Comparison of ENCODE assay signal across 8 cellular contexts in the genomic region with DNA sequence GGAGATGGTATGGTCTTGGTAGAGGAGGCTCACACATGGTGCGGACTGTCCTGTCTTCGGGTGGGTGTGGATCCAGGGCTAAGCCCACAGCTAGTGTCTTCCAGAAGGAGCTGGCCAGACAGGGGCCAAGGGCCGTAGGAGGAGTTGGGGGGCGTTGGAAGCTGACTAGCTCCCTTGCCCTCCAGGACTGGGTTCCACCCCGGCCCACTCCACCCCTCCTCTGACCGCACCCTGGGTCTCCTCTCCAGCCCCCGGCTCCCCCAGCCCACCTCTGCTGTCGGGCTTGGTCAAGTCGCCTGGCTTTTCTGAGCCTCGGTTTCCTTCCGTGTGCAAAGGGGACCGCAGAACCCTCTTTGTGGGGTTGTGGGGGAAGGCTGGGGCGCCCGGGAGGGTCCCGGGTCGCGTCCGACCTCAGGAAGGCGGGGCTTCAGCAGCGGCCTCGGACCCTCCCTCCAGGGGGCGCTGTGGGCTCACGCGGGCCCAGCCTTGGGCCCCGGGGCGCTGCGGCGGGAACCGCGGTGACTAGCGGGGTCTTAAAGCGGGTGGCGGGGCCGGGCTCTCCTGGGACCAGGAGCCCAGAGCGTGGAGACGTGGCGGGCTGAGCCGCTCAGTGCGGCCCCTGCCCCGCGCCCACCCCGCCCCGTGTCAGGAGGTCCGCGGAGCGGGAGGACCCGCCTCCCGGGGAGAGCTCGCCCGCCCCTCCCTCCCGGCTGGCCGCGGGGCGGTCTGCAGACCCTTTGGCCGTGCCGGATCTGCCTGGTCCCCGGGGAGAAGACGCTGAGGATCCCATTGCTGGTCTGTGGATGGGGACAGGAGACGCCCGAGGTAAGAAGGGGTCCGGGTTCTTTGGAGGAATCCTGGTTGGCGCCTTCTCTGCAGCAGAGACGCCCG. TPM values are rescaled to one million over a fixed set of nuclear protein-coding genes. Genes with fewer than 3 reads are reported as not detected.
DNase-seq lines count a peak whose midpoint lies in the region; ATAC-seq and TF ChIP-seq lines count a peak whose summit lies in the region.

No MANE protein-coding gene starts in this region.

- no peaks in the 10 kb centered on the region for H3K9me3 ChIP-seq in upper lobe of right lung

- H3K4me3 ChIP-seq in upper lobe of right lung = peak overlapping the region; percentile 36

- TF ChIP-seq CTCF in GM10248 (IDR thresholded peaks at IDR 0.05; ENCODE audit: control extremely low read depth, extremely low read depth, low read depth, missing control alignments) (peak; percentile 81), endothelial cell (IDR thresholded peaks at IDR 0.05; ENCODE audit: unreplicated experiment) (peak; percentile 98), neural crest cell (conservative IDR thresholded peaks at IDR 0.05) (peak; percentile 89), upper lobe of right lung (IDR thresholded peaks at IDR 0.05) (peak; percentile 57)

- no peaks in the 10 kb centered on the region for H3K36me3 ChIP-seq in upper lobe of right lung

- no peaks in the 10 kb centered on the region for H3K36me3 Mint-ChIP-seq in activated CD4-positive, alpha-beta memory T cell treated with anti-CD3 and anti-CD28 coated beads, Interleukin-2, amount 10 ng/mL, durations not matched to agents 7 days and 5 days (ENCODE audit: low read depth)
- H3K36me3 Mint-ChIP-seq in endothelial cell (ENCODE audit: low read depth, unreplicated experiment) (peaks cover 1% of the 10 kb centered on the region), neural crest cell (ENCODE audit: low read depth) (peaks cover under 1% of the 10 kb centered on the region)

- H3K27ac Mint-ChIP-seq in activated CD4-positive, alpha-beta memory T cell treated with anti-CD3 and anti-CD28 coated beads, Interleukin-2, amount 10 ng/mL, durations not matched to agents 7 days and 5 days = no peak overlapping the region
- H3K27ac Mint-ChIP-seq in endothelial cell (ENCODE audit: unreplicated experiment) (no peak overlapping the region), neural crest cell (ENCODE audit: unreplicated experiment) (no peak overlapping the region)

- H3K27me3 ChIP-seq in upper lobe of right lung = peaks cover 42% of the 10 kb centered on the region

- H3K27me3 Mint-ChIP-seq in activated CD4-positive, alpha-beta memory T cell treated with anti-CD3 and anti-CD28 coated beads, Interleukin-2, amount 10 ng/mL, durations not matched to agents 7 days and 5 days = peaks cover 20% of the 10 kb centered on the region
- peaks cover 8% of the 10 kb centered on the region for H3K27me3 Mint-ChIP-seq in endothelial cell (ENCODE audit: unreplicated experiment)
- peaks cover 31% of the 10 kb centered on the region for H3K27me3 Mint-ChIP-seq in neural crest cell (ENCODE audit: low read depth)

- POLR2A ChIA-PET in GM10248 (lab: Yijun Ruan, JAX) = no interaction called here
- POLR2A ChIA-PET in activated CD4-positive, alpha-beta memory T cell treated with anti-CD3 and anti-CD28 coated beads, Interleukin-2, amount 10 ng/mL, durations not matched to agents 7 days and 5 days (lab: Charles Lee) = interaction anchor here (1.1 kb wide), 1 partner anchor 30 kb away, joined by 3 read pairs; no protein-coding TSS in a partner anchor

- intact Hi-C loops in upper lobe of right lung (cut with DNase I) = no loop called here

- peaks cover 12% of the 10 kb centered on the region for H3K4me1 ChIP-seq in upper lobe of right lung

- CTCF ChIA-PET in GM10248 (lab: Yijun Ruan, JAX) = interaction anchor here (0.6 to 6.0 kb wide), 11 partner anchors 8 to 43 kb away, joined by 3 to 64 read pairs (median 4); partner anchors contain the start of gene LKAAEAR1
- CTCF ChIA-PET in activated CD4-positive, alpha-beta memory T cell treated with anti-CD3 and anti-CD28 coated beads, Interleukin-2, amount 10 ng/mL, durations not matched to agents 7 days and 5 days (lab: Charles Lee) = interaction anchor here (0.6 to 1.2 kb wide), 4 partner anchors 10 to 122 kb away, joined by 3 read pairs; partner anchors contain the start of genes PRPF6 and RGS19

- H3K4me1 Mint-ChIP-seq in activated CD4-positive, alpha-beta memory T cell treated with anti-CD3 and anti-CD28 coated beads, Interleukin-2, amount 10 ng/mL, durations not matched to agents 7 days and 5 days = peaks cover 6% of the 10 kb centered on the region
- H3K4me1 Mint-ChIP-seq in endothelial cell (ENCODE audit: unreplicated experiment) = no peaks in the 10 kb centered on the region
- H3K4me1 Mint-ChIP-seq in neural crest cell = peaks cover 4% of the 10 kb centered on the region

- peak; percentile 70 for ATAC-seq in upper lobe of right lung
- ATAC-seq in GM19397 (IDR thresholded peaks at IDR 0.05; ENCODE audit: unreplicated experiment) = no peak

- peak; percentile 85 for DNase-seq in GM10248 (ENCODE audit: extremely low spot score)
- peak; percentile 64 to 84 for DNase-seq in NCI-H1930 (lab: John Stamatoyannopoulos, UW)
- DNase-seq in activated CD4-positive, alpha-beta memory T cell treated with anti-CD3 and anti-CD28 coated beads, Interleukin-2, amount 10 ng/mL, durations not matched to agents 7 days and 5 days = peak; percentile 64
- DNase-seq in endothelial cell (ENCODE audit: low spot score) = peak; percentile 79
- DNase-seq in neural crest cell (ENCODE audit: low read depth, low spot score) = peak; percentile 61
- DNase-seq in upper lobe of right lung = peak; percentile 78
- DNase-seq in KG1 (lab: John Stamatoyannopoulos, UW) = no peak

- H3K27ac ChIP-seq in upper lobe of right lung = no peak overlapping the region

- no peak overlapping the region for H3K4me3 Mint-ChIP-seq in activated CD4-positive, alpha-beta memory T cell treated with anti-CD3 and anti-CD28 coated beads, Interleukin-2, amount 10 ng/mL, durations not matched to agents 7 days and 5 days
- H3K4me3 Mint-ChIP-seq in endothelial cell (ENCODE audit: unreplicated experiment) (peak overlapping the region; percentile 76), neural crest cell (no peak overlapping the region)

- H3K9me3 Mint-ChIP-seq in activated CD4-positive, alpha-beta memory T cell treated with anti-CD3 and anti-CD28 coated beads, Interleukin-2, amount 10 ng/mL, durations not matched to agents 7 days and 5 days = peaks cover 1% of the 10 kb centered on the region
- H3K9me3 Mint-ChIP-seq in endothelial cell (ENCODE audit: unreplicated experiment) = peaks cover under 1% of the 10 kb centered on the region
- peaks cover under 1% of the 10 kb centered on the region for H3K9me3 Mint-ChIP-seq in neural crest cell

RNA-seq across cellular contexts. Expression of gene NPBWR2, which starts 5.4 kb away (rescaled TPM):
- not detected for total RNA-seq in activated CD4-positive, alpha-beta memory T cell treated with anti-CD3 and anti-CD28 coated beads, Interleukin-2, amount 10 ng/mL, durations not matched to agents 7 days and 5 days
- total RNA-seq in endothelial cell (ENCODE audit: unreplicated experiment) (not detected), neural crest cell (not detected in 2 replicates), upper lobe of right lung (not detected)

RNA-seq across cellular contexts. Expression of gene LKAAEAR1, which starts 17.8 kb away (rescaled TPM):
- under 1 TPM in 1 of 2 experiments, not detected in 1; 0.38 TPM for total RNA-seq in activated CD4-positive, alpha-beta memory T cell treated with anti-CD3 and anti-CD28 coated beads, Interleukin-2, amount 10 ng/mL, durations not matched to agents 7 days and 5 days
- total RNA-seq in endothelial cell (ENCODE audit: unreplicated experiment) = not detected
- total RNA-seq in neural crest cell = not detected in 2 replicates
- total RNA-seq in upper lobe of right lung = not detected

RNA-seq across cellular contexts. Expression of gene OPRL1, which starts 22.1 kb away (rescaled TPM):
- total RNA-seq in activated CD4-positive, alpha-beta memory T cell treated with anti-CD3 and anti-CD28 coated beads, Interleukin-2, amount 10 ng/mL, durations not matched to agents 7 days and 5 days = 1 to 10 TPM; 1.2 to 1.6 TPM
- total RNA-seq in endothelial cell (ENCODE audit: unreplicated experiment) = 10.2 TPM
- total RNA-seq in neural crest cell = 0.93 and 0.96 TPM in 2 replicates
- 1.9 TPM for total RNA-seq in upper lobe of right lung

RNA-seq across cellular contexts. Expression of gene RGS19, which starts 22.7 kb away (rescaled TPM):
- 100 to 1,000 TPM; 119 to 122 TPM for total RNA-seq in activated CD4-positive, alpha-beta memory T cell treated with anti-CD3 and anti-CD28 coated beads, Interleukin-2, amount 10 ng/mL, durations not matched to agents 7 days and 5 days
- total RNA-seq in endothelial cell (ENCODE audit: unreplicated experiment) (26.2 TPM), neural crest cell (11.1 and 11.7 TPM in 2 replicates), upper lobe of right lung (40.8 TPM)

RNA-seq across cellular contexts. Expression of gene TCEA2, which starts 39.0 kb away (rescaled TPM):
- total RNA-seq in activated CD4-positive, alpha-beta memory T cell treated with anti-CD3 and anti-CD28 coated beads, Interleukin-2, amount 10 ng/mL, durations not matched to agents 7 days and 5 days = 10 to 100 TPM; 66.3 to 74.1 TPM
- total RNA-seq in endothelial cell (ENCODE audit: unreplicated experiment) (123 TPM), neural crest cell (82.5 and 83.3 TPM in 2 replicates), upper lobe of right lung (40.2 TPM)
